ENCODE assay signal across 1 cellular context in genomic region chr10:60645928-60646433, GRCh38.
TF ChIP-seq lines count a peak whose summit lies in the region.

No MANE protein-coding gene starts in this region.

TF ChIP-seq in HepG2, 621 proteins besides CTCF, POLR2A, EP300 and RAD21 (continued from another document):
- no peak for TF ChIP-seq ZNF710 (CRISPR knock-in tag; IDR thresholded peaks at IDR 0.05; ENCODE audit: borderline replicate concordance)
- no peak for TF ChIP-seq ZBTB26 (CRISPR knock-in tag; IDR thresholded peaks at IDR 0.05; ENCODE audit: borderline replicate concordance)
- no peak for TF ChIP-seq PATZ1 (CRISPR knock-in tag; IDR thresholded peaks at IDR 0.05)
- TF ChIP-seq BCL6 (CRISPR knock-in tag; IDR thresholded peaks at IDR 0.05): no peak
- TF ChIP-seq SIN3A (IDR thresholded peaks at IDR 0.05; ENCODE audit: borderline replicate concordance, low read depth, low read length): no peak
- TF ChIP-seq REXO4 (CRISPR knock-in tag; IDR thresholded peaks at IDR 0.05; ENCODE audit: borderline replicate concordance): no peak
- TF ChIP-seq WIZ (CRISPR knock-in tag; IDR thresholded peaks at IDR 0.05): no peak
- TF ChIP-seq ZNF275 (CRISPR knock-in tag; IDR thresholded peaks at IDR 0.05; ENCODE audit: borderline replicate concordance): no peak
TF ChIP-seq in HepG2: peak in this region for 0.
